In the genomic region with DNA sequence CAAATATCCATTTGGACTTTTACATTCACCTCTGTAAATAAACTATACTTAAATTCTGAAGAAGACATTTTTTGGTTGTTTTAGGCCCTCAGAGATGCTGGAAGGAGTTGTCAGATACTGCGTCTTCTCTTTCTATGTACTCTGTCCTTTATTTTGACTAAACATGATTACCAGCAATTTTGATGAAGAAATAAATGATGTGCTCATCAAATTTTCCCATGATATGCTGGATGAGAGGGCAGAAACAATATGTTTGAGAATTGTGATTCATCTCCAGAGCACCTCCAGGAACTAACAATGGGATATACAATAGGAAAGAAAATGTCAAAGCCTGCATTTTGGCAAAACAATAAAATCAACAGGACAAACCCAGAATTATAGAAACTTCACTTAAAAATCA, we compare ENCODE assay signal across 35 cellular contexts.
"Had no signal": no experiment of that assay in that cellular context is flagged by ENCODE, and none has a peak within 500 bp of the region (broad histone marks: within the 10 kb centered on the region; RNA-seq: fewer than 3 reads in every experiment).

No MANE protein-coding gene starts in this region.

- H3K36me3 ChIP-seq: MG63 had no signal

- H3K27me3 ChIP-seq: MG63 had no signal

- H3K4me3 ChIP-seq: MG63 had no signal

- DNase-seq: Karpas-422, Kasumi-1, MG63, MM.1S, MV-4-11, NCI-H1048, NCI-H1092, NCI-H1092 treated with DMSO at 0.1 percent for 48 hours, NCI-H1105, NCI-H1105 treated with DMSO at 0.1 percent for 48 hours, NCI-H1417, NCI-H1417 treated with DMSO at 0.1 percent for 48 hours, NCI-H1436, NCI-H1436 treated with DMSO at 0.1 percent for 48 hours, NCI-H146, NCI-H1694, NCI-H1694 treated with DMSO at 0.1 percent for 48 hours, NCI-H187, NCI-H187 treated with DMSO at 0.1 percent for 48 hours, NCI-H1930, NCI-H2029, NCI-H2029 treated with DMSO at 0.1 percent for 48 hours, NCI-H2081, NCI-H2081 treated with DMSO at 0.1 percent for 48 hours, NCI-H2107, NCI-H2171, NCI-H2171 treated with DMSO at 0.1 percent for 48 hours, NCI-H2227 treated with DMSO at 0.1 percent for 48 hours, NCI-H226, NCI-H345, NCI-H446, NCI-H446 treated with DMSO at 0.1 percent for 48 hours, NCI-H510A, NCI-H510A treated with DMSO at 0.1 percent for 48 hours, NCI-H524 treated with DMSO at 0.1 percent for 48 hours had no signal

- H3K9me3 ChIP-seq: MG63 had no signal
